8 cellular contexts compared by ENCODE assay signal in the genomic region with DNA sequence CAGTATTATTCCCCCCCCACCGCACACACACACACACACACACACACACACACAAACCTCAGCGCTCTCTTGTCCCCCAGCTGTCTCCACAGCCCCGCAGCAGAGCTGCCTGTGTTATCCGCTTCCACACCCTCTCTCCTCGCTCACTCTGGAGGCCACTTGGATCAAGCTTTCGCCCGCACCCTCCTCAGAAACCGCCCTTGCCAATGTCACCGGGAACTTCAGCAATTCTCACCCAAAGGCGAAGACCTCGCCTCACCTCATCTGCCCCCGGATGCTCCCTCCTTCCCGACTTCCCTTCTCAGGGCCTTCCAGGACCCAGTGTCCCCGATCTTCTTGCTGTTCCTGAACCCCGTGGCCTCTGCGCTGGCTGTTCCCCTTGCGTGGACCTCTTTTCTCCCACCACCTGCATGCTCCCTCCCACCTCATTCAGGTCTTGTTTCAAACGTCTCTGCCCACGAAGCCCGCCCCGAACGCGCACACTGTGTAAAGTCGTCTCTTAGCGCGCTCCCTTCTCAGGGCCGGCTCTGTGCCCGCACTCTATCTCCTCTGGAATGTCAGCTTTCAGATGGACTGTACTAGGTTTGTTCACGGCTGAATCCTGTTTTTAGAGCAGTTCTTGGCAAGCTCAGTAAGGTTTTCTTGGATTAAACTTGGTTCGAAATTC. TPM values are rescaled to one million over a fixed set of nuclear protein-coding genes. Genes with fewer than 3 reads are reported as not detected.
A peak's percentile ranks its signal among the peaks of the same experiment; 100 is the strongest.
DNase-seq lines count a peak whose midpoint lies in the region; ATAC-seq and TF ChIP-seq lines count a peak whose summit lies in the region.

No MANE protein-coding gene starts in this region.

- peak overlapping the region in 1 of 2 experiments; percentile 64; a peak in 2 of 4 replicates for H3K4me3 ChIP-seq in DND-41 (ENCODE audit: low read depth in 1 of 2, low read length in 2 of 2)

- H3K4me1 ChIP-seq in DND-41 (ENCODE audit: insufficient read depth, low read length): peaks cover 49% of the 10 kb centered on the region

- TF ChIP-seq CTCF in DND-41 (IDR thresholded peaks at IDR 0.05; ENCODE audit: borderline replicate concordance, extremely low read depth, low read length, poor library complexity, severe bottlenecking) (no peak), osteocyte (IDR thresholded peaks at IDR 0.05) (no peak)

- H3K9me3 ChIP-seq in DND-41 (ENCODE audit: insufficient read depth, low read length, severe bottlenecking): no peaks in the 10 kb centered on the region

- H3K4me2 ChIP-seq in DND-41 (ENCODE audit: insufficient read depth, low read length): peak overlapping the region; percentile 73

- ATAC-seq in DND-41 (ENCODE audit: insufficient read depth, low read depth): no peak
- ATAC-seq in SK-N-SH treated with all-trans-retinoic acid at 6 μM for 48 hours: peak; percentile 4; the same call in 2 of the 3 replicates

- H3K36me3 Mint-ChIP-seq in osteocyte (ENCODE audit: unreplicated experiment): no peaks in the 10 kb centered on the region

- H2AFZ ChIP-seq in DND-41 (ENCODE audit: low read depth, low read length): no peak overlapping the region

- DNase-seq in DND-41 (no peak), epithelial cell of prostate (ENCODE audit: low read depth, low spot score) (no peak), osteocyte (ENCODE audit: extremely low spot score, unreplicated experiment) (no peak), HuH-7 (ENCODE audit: low spot score) (no peak), GM03348 (ENCODE audit: low spot score) (no peak), SHP77 treated with DMSO at 0.1 percent for 48 hours (lab: John Stamatoyannopoulos, UW) (no peak)
- DNase-seq in activated CD4-positive, CD25-positive, alpha-beta regulatory T cell treated with anti-CD3 and anti-CD28 coated beads, Interleukin-2, amount 50 U/mL, for 72 hours: no peak

- H3K27ac Mint-ChIP-seq in osteocyte (ENCODE audit: unreplicated experiment): peak overlapping the region; percentile 93

- peaks cover 38% of the 10 kb centered on the region for H3K27me3 ChIP-seq in DND-41 (ENCODE audit: insufficient read depth, low read length, poor library complexity)

- no peaks in the 10 kb centered on the region for H3K36me3 ChIP-seq in DND-41 (ENCODE audit: insufficient read depth, low read length)

- 0 out of 2 replicates have a peak, but pooled peaks cover 3% of the 10 kb centered on the region for H4K20me1 ChIP-seq in DND-41 (ENCODE audit: insufficient read depth, low read length)

- peaks cover 24% of the 10 kb centered on the region for H3K4me1 Mint-ChIP-seq in osteocyte (ENCODE audit: unreplicated experiment)

- peak overlapping the region; percentile 58; the same call in 1 of the 2 replicates for H3K9ac ChIP-seq in DND-41 (ENCODE audit: low read depth, low read length)

- H3K9me3 Mint-ChIP-seq in osteocyte (ENCODE audit: unreplicated experiment): no peaks in the 10 kb centered on the region

- no peaks in the 10 kb centered on the region for H3K27me3 Mint-ChIP-seq in osteocyte (ENCODE audit: unreplicated experiment)

- H3K27ac ChIP-seq in DND-41 (ENCODE audit: low read length) (no peak overlapping the region), epithelial cell of prostate (peak overlapping the region; percentile 83)

- peak overlapping the region; percentile 87 for H3K4me3 Mint-ChIP-seq in osteocyte (ENCODE audit: unreplicated experiment)

- no peaks in the 10 kb centered on the region for H3K79me2 ChIP-seq in DND-41 (ENCODE audit: insufficient read depth, low read length)

TF ChIP-seq in SK-N-SH treated with all-trans-retinoic acid at 6 μM for 48 hours, 23 proteins besides CTCF, POLR2A, EP300 and RAD21:
- TF ChIP-seq ZNF8 (CRISPR knock-in tag; IDR thresholded peaks at IDR 0.05) (no peak), SNAI2 (CRISPR knock-in tag; IDR thresholded peaks at IDR 0.05) (no peak), ZFP3 (CRISPR knock-in tag; IDR thresholded peaks at IDR 0.05) (no peak), TCF4 (CRISPR knock-in tag; IDR thresholded peaks at IDR 0.05; ENCODE audit: borderline replicate concordance) (no peak), ESRRG (CRISPR knock-in tag; IDR thresholded peaks at IDR 0.05) (no peak), ZNF565 (CRISPR knock-in tag; conservative IDR thresholded peaks at IDR 0.05; ENCODE audit: low read depth) (no peak), TSHZ2 (CRISPR knock-in tag; IDR thresholded peaks at IDR 0.05) (no peak), CSDC2 (CRISPR knock-in tag; IDR thresholded peaks at IDR 0.05) (no peak), ISL1 (CRISPR knock-in tag; IDR thresholded peaks at IDR 0.05) (no peak), ZFP30 (CRISPR knock-in tag; IDR thresholded peaks at IDR 0.05) (no peak), CREB5 (CRISPR knock-in tag; IDR thresholded peaks at IDR 0.05; ENCODE audit: low read depth) (no peak), BACH2 (CRISPR knock-in tag; IDR thresholded peaks at IDR 0.05; ENCODE audit: borderline replicate concordance) (no peak), GLIS3 (CRISPR knock-in tag; IDR thresholded peaks at IDR 0.05) (no peak), TOX (CRISPR knock-in tag; IDR thresholded peaks at IDR 0.05; ENCODE audit: borderline replicate concordance) (no peak), RARB (CRISPR knock-in tag; IDR thresholded peaks at IDR 0.05) (no peak), ARNTL (CRISPR knock-in tag; IDR thresholded peaks at IDR 0.05; ENCODE audit: borderline replicate concordance, low read depth) (no peak)
- TF ChIP-seq, protein P1, sequence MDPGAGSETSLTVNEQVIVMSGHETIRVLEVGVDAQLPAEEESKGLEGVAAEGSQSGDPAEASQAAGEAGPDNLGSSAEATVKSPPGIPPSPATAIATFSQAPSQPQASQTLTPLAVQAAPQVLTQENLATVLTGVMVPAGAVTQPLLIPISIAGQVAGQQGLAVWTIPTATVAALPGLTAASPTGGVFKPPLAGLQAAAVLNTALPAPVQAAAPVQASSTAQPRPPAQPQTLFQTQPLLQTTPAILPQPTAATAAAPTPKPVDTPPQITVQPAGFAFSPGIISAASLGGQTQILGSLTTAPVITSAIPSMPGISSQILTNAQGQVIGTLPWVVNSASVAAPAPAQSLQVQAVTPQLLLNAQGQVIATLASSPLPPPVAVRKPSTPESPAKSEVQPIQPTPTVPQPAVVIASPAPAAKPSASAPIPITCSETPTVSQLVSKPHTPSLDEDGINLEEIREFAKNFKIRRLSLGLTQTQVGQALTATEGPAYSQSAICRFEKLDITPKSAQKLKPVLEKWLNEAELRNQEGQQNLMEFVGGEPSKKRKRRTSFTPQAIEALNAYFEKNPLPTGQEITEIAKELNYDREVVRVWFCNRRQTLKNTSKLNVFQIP (CRISPR knock-in tag; IDR thresholded peaks at IDR 0.05; ENCODE audit: borderline replicate concordance, low read depth): no peak

RNA-seq across cellular contexts. Expression of gene TRIM7, which starts 0.9 kb away (rescaled TPM):
- 3.8 and 4.0 TPM in 2 replicates for total RNA-seq in osteocyte

RNA-seq across cellular contexts. Expression of gene TRIM41, which starts 17.2 kb away (rescaled TPM):
- 25.2 and 27.1 TPM in 2 replicates for total RNA-seq in osteocyte

RNA-seq across cellular contexts. Expression of gene RACK1, which starts 37.8 kb away (rescaled TPM):
- 1,869 and 1,921 TPM in 2 replicates for total RNA-seq in osteocyte

RNA-seq across cellular contexts. Expression of gene TRIM52, which starts 55.1 kb away (rescaled TPM):
- total RNA-seq in osteocyte: 12.8 and 13.7 TPM in 2 replicates

RNA-seq across cellular contexts. Expression of gene OR2V2, which starts 58.5 kb away (rescaled TPM):
- not detected in 2 replicates for total RNA-seq in osteocyte
